In genomic region chr11:119067371-119068222, GRCh38 we compare ENCODE assay signal across 8 cellular contexts. TPM values are rescaled to one million over a fixed set of nuclear protein-coding genes. Genes with fewer than 3 reads are reported as not detected.
A peak's percentile ranks its signal among the peaks of the same experiment; 100 is the strongest.
DNase-seq lines count a peak whose midpoint lies in the region; ATAC-seq and TF ChIP-seq lines count a peak whose summit lies in the region.

Gene VPS11, plus strand, starts transcription at chr11:119067818. Its CDS starts 6 bp downstream, at chr11:119067824.

- TF ChIP-seq POLR2A in spleen (IDR thresholded peaks at IDR 0.05), result peak in 1 of 3 donors; percentile 34

- H3K4me1 Mint-ChIP-seq in activated B cell treated with CpG ODN at 0.5 μM for 24 hours, result peaks cover 34% of the 10 kb centered on the region
- peaks cover 41 to 44% of the 10 kb centered on the region in 2 donors for H3K4me1 Mint-ChIP-seq in immature natural killer cell

- peaks cover 4 to 44% (median 28%) of the 10 kb centered on the region in 6 donors for H3K36me3 ChIP-seq in spleen

- no peaks in the 10 kb centered on the region for H3K27me3 ChIP-seq in AG04450 (ENCODE audit: control insufficient read depth, insufficient read depth, low read length)
- no peaks in the 10 kb centered on the region for H3K27me3 ChIP-seq in spleen (replicated peaks in 1 of 7)

- H3K27me3 Mint-ChIP-seq in activated B cell treated with CpG ODN at 0.5 μM for 24 hours (no peaks in the 10 kb centered on the region), immature natural killer cell (ENCODE audit: low read depth in 3 of 3) (peaks cover 4 to 15% (median 12%) of the 10 kb centered on the region in 3 donors)

- TF ChIP-seq CTCF in AG04450 (IDR thresholded peaks at IDR 0.05; ENCODE audit: low read depth, low read length) (no peak), activated B cell treated with CpG ODN at 0.5 μM for 24 hours (IDR thresholded peaks at IDR 0.05) (no peak), spleen (IDR thresholded peaks at IDR 0.05 in 8 of 11, conservative IDR thresholded peaks at IDR 0.05 in 3 of 11) (peak in 2 of 11 experiments; percentile 10 to 27)

- H3K9me3 ChIP-seq in AG04450 (ENCODE audit: control insufficient read depth, insufficient read depth, low read length) (no peaks in the 10 kb centered on the region), spleen (no peaks in the 10 kb centered on the region)

- intact Hi-C loops in activated B cell treated with CpG ODN at 0.5 μM for 24 hours (cut with micrococcal nuclease) (loop anchor here (1.0 to 2.0 kb wide), 9 partner anchors 10 to 255 kb away; partner anchors contain the start of genes HINFP, HYOU1, RPS25 and SLC37A4), spleen (cut with DNase I; ENCODE audit: low total_unique reads) (no loop called here)

- H3K27ac Mint-ChIP-seq in activated B cell treated with CpG ODN at 0.5 μM for 24 hours (peak within 1 kb of the TSS; percentile 98), immature natural killer cell (peak within 1 kb of the TSS; percentile 98 to 100 (median 99))

- POLR2A ChIA-PET in AG04450 (lab: Yijun Ruan, JAX), result interaction anchor here (0.6 to 2.2 kb wide), 11 partner anchors 11 to 260 kb away, joined by 3 to 27 read pairs (median 5); partner anchors contain the start of genes DPAGT1, HINFP, HMBS and HYOU1
- POLR2A ChIA-PET in activated B cell treated with CpG ODN at 0.5 μM for 24 hours (lab: Charles Lee), result interaction anchor here (0.6 to 4.0 kb wide), 29 partner anchors 8 to 1252 kb away, joined by 3 to 62 read pairs (median 3); partner anchors contain the start of genes C2CD2L, CBL, CENATAC and DPAGT1

- H3K9me3 Mint-ChIP-seq in activated B cell treated with CpG ODN at 0.5 μM for 24 hours (no peaks in the 10 kb centered on the region), immature natural killer cell (no peaks in the 10 kb centered on the region)

- H3K36me3 Mint-ChIP-seq in activated B cell treated with CpG ODN at 0.5 μM for 24 hours (ENCODE audit: low read depth) (peaks cover 39% of the 10 kb centered on the region), immature natural killer cell (peaks cover 1 to 15% (median 9%) of the 10 kb centered on the region in 3 donors)

- H3K4me1 ChIP-seq in spleen, result peaks cover 14 to 62% (median 37%) of the 10 kb centered on the region in 6 donors

- H3K4me3 ChIP-seq in AG04450 (ENCODE audit: low read depth, low read length), result peak within 1 kb of the TSS; percentile 99
- H3K4me3 ChIP-seq in spleen, result peak within 1 kb of the TSS; percentile 69 to 98 (median 86)

- H3K27ac ChIP-seq in AG04450 (ENCODE audit: low read depth, low read length) (peak within 1 kb of the TSS; percentile 88), caudate nucleus (ENCODE audit: low read depth, low read length) (peak within 1 kb of the TSS; percentile 83), spleen (peak within 1 kb of the TSS; percentile 63 to 96 (median 92))

- H3K4me3 Mint-ChIP-seq in activated B cell treated with CpG ODN at 0.5 μM for 24 hours (peak within 1 kb of the TSS; percentile 98), immature natural killer cell (peak within 1 kb of the TSS; percentile 92 to 100 (median 96))

- CTCF ChIA-PET in AG04450 (lab: Charles Lee) (interaction anchor here (0.5 to 1.3 kb wide), 5 partner anchors 34 to 282 kb away, joined by 3 to 6 read pairs (median 5); partner anchors contain the start of gene SLC37A4), activated B cell treated with CpG ODN at 0.5 μM for 24 hours (lab: Charles Lee) (interaction anchor here (0.6 to 1.6 kb wide), 7 partner anchors 12 to 271 kb away, joined by 3 to 9 read pairs (median 4); partner anchors contain the start of genes DPAGT1 and NLRX1)

- DNase-seq in AG04450 (ENCODE audit: low read depth, low spot score) (peak; percentile 92), NCI-H345 (lab: John Stamatoyannopoulos, UW) (peak; percentile 95), activated B cell treated with CpG ODN at 0.5 μM for 24 hours (peak; percentile 94), caudate nucleus (lab: John Stamatoyannopoulos, UW) (peak in 60 of 61 donors; percentile 75 to 98 (median 93)), immature natural killer cell (peak; percentile 95 to 96 (median 95)), spleen (peak; percentile 100)

- 0 to 1% (median 0%) methylated on average over 40 to 49 of the region's 49 CpGs for WGBS in spleen, 5 donors

- peak; percentile 91 for ATAC-seq in GM18907 (IDR thresholded peaks at IDR 0.05; ENCODE audit: unreplicated experiment)
- ATAC-seq in HG03159 (IDR thresholded peaks at IDR 0.05; ENCODE audit: unreplicated experiment), result peak; percentile 93
- ATAC-seq in activated B cell treated with CpG ODN at 0.5 μM for 24 hours (ENCODE audit: low read depth), result peak; percentile 97

RNA-seq across cellular contexts. Expression of gene VPS11, which starts in this region (rescaled TPM):
- polyA plus RNA-seq in AG04450 (2011; rRNA removed) (9.9 and 19.9 TPM in 2 replicates), immature natural killer cell (10 to 100 TPM; 33.0 to 58.8 (median 49.3) TPM), spleen (10 to 100 TPM; 41.8 to 66.7 (median 42.4) TPM)
- 24.7 and 32.8 TPM in 2 replicates for polyA minus RNA-seq in AG04450 (2011; rRNA and poly(A)+ RNA removed)
- total RNA-seq in activated B cell treated with CpG ODN at 0.5 μM for 24 hours (49.6 and 53.6 TPM in 2 replicates), spleen (10 to 100 TPM; 30.1 to 48.7 (median 44.8) TPM)

Comparison
In these comparisons a context has a peak if more than half of its experiments do, and no peak if none do; other contexts are left out.
1. Peak in every context shown above with its lines: DNase-seq, ATAC-seq, H3K4me3 ChIP-seq and H3K27ac ChIP-seq.